Comparison of ENCODE assay signal across 25 cellular contexts in genomic region chr1:43747736-43748135, GRCh38.
"Had no signal": no experiment of that assay in that cellular context is flagged by ENCODE, and none has a peak within 500 bp of the region (broad histone marks: within the 10 kb centered on the region; RNA-seq: fewer than 3 reads in every experiment).

No MANE protein-coding gene starts in this region.

- H3K9me3 ChIP-seq: MG63, Peyer's patch had no signal

- H3K36me3 ChIP-seq: Peyer's patch, WERI-Rb-1 had no signal

- DNase-seq: activated CD4-positive, alpha-beta memory T cell treated with anti-CD3 and anti-CD28 coated beads, Interleukin-2, amount 10 ng/mL, durations not matched to agents 7 days and 5 days; activated CD4-positive, alpha-beta T cell treated with anti-CD3 and anti-CD28 coated beads for 36 hours; activated CD4-positive, alpha-beta T cell treated with anti-CD3 and anti-CD28 coated beads, Interleukin-2, amount 50 U/mL, for 1 hour; activated gamma-delta T cell; activated naive CD4-positive, alpha-beta T cell treated with anti-CD3 and anti-CD28 coated beads, Interleukin-2, amount 10 ng/mL, durations not matched to agents 7 days and 5 days; activated naive CD8-positive, alpha-beta T cell treated with anti-CD3 and anti-CD28 coated beads for 36 hours; activated T-cell treated with anti-CD3 and anti-CD28 coated beads for 4 hours; activated T-cell treated with anti-CD3 and anti-CD28 coated beads, Interleukin-2, amount 50 U/mL, for 48 hours; central memory CD4-positive, alpha-beta T cell; KBM-7; MG63; MV-4-11; NCI-H1092 treated with DMSO at 0.1 percent for 48 hours; NCI-H1417 treated with DMSO at 0.1 percent for 48 hours; NCI-H1694; NCI-H2029 treated with DMSO at 0.1 percent for 48 hours; NCI-H345; NCI-H510A treated with DMSO at 0.1 percent for 48 hours; NCI-H748 treated with DMSO at 0.1 percent for 48 hours; OCI-M1; Peyer's patch; SHP77 treated with DMSO at 0.1 percent for 48 hours; T-helper 17 cell; WERI-Rb-1 had no signal

- H3K9me3 Mint-ChIP-seq: activated CD4-positive, alpha-beta memory T cell treated with anti-CD3 and anti-CD28 coated beads, Interleukin-2, amount 10 ng/mL, durations not matched to agents 7 days and 5 days; activated naive CD4-positive, alpha-beta T cell treated with anti-CD3 and anti-CD28 coated beads, Interleukin-2, amount 10 ng/mL, durations not matched to agents 7 days and 5 days; activated naive CD8-positive, alpha-beta T cell treated with anti-CD3 and anti-CD28 coated beads for 36 hours; activated T-helper 17 cell treated with anti-CD3 and anti-CD28 coated beads, Interleukin-2, amount 50 U/mL, for 72 hours had no signal

- H3K4me3 ChIP-seq: MG63, Peyer's patch had no signal

- ATAC-seq: activated CD4-positive, alpha-beta T cell treated with anti-CD3 and anti-CD28 coated beads for 36 hours; activated T-helper 17 cell treated with anti-CD3 and anti-CD28 coated beads, Interleukin-2, amount 50 U/mL, for 72 hours; T-helper 17 cell had no signal

- H3K4me1 ChIP-seq: Peyer's patch had no signal

- H3K27ac ChIP-seq: Peyer's patch, WERI-Rb-1 had no signal

- H3K4me1 Mint-ChIP-seq: activated CD4-positive, alpha-beta memory T cell treated with anti-CD3 and anti-CD28 coated beads, Interleukin-2, amount 10 ng/mL, durations not matched to agents 7 days and 5 days; activated CD4-positive, alpha-beta T cell treated with anti-CD3 and anti-CD28 coated beads for 36 hours; activated naive CD4-positive, alpha-beta T cell treated with anti-CD3 and anti-CD28 coated beads, Interleukin-2, amount 10 ng/mL, durations not matched to agents 7 days and 5 days; activated T-helper 17 cell treated with anti-CD3 and anti-CD28 coated beads, Interleukin-2, amount 50 U/mL, for 72 hours had no signal

- H3K4me3 Mint-ChIP-seq: activated CD4-positive, alpha-beta memory T cell treated with anti-CD3 and anti-CD28 coated beads, Interleukin-2, amount 10 ng/mL, durations not matched to agents 7 days and 5 days; activated CD4-positive, alpha-beta T cell treated with anti-CD3 and anti-CD28 coated beads for 36 hours; activated naive CD4-positive, alpha-beta T cell treated with anti-CD3 and anti-CD28 coated beads, Interleukin-2, amount 10 ng/mL, durations not matched to agents 7 days and 5 days; activated naive CD8-positive, alpha-beta T cell treated with anti-CD3 and anti-CD28 coated beads for 36 hours; activated T-helper 17 cell treated with anti-CD3 and anti-CD28 coated beads, Interleukin-2, amount 50 U/mL, for 72 hours; T-helper 17 cell had no signal

- H3K27me3 Mint-ChIP-seq: activated CD4-positive, alpha-beta memory T cell treated with anti-CD3 and anti-CD28 coated beads, Interleukin-2, amount 10 ng/mL, durations not matched to agents 7 days and 5 days; activated CD4-positive, alpha-beta T cell treated with anti-CD3 and anti-CD28 coated beads for 36 hours; activated naive CD4-positive, alpha-beta T cell treated with anti-CD3 and anti-CD28 coated beads, Interleukin-2, amount 10 ng/mL, durations not matched to agents 7 days and 5 days; activated naive CD8-positive, alpha-beta T cell treated with anti-CD3 and anti-CD28 coated beads for 36 hours; activated T-helper 17 cell treated with anti-CD3 and anti-CD28 coated beads, Interleukin-2, amount 50 U/mL, for 72 hours; T-helper 17 cell had no signal

- H3K27me3 ChIP-seq: MG63, Peyer's patch had no signal

- H3K27ac Mint-ChIP-seq: activated CD4-positive, alpha-beta memory T cell treated with anti-CD3 and anti-CD28 coated beads, Interleukin-2, amount 10 ng/mL, durations not matched to agents 7 days and 5 days; activated CD4-positive, alpha-beta T cell treated with anti-CD3 and anti-CD28 coated beads for 36 hours; activated naive CD4-positive, alpha-beta T cell treated with anti-CD3 and anti-CD28 coated beads, Interleukin-2, amount 10 ng/mL, durations not matched to agents 7 days and 5 days; activated naive CD8-positive, alpha-beta T cell treated with anti-CD3 and anti-CD28 coated beads for 36 hours; activated T-helper 17 cell treated with anti-CD3 and anti-CD28 coated beads, Interleukin-2, amount 50 U/mL, for 72 hours; T-helper 17 cell had no signal
